2 cellular contexts compared by ENCODE assay signal in genomic region chr2:23689131-23689700, GRCh38.
TF ChIP-seq lines count a peak whose summit lies in the region.

No MANE protein-coding gene starts in this region.

TF ChIP-seq in IMR-90, 13 proteins besides CTCF, POLR2A, EP300 and RAD21:
- TF ChIP-seq MAFK (IDR thresholded peaks at IDR 0.05; ENCODE audit: low read depth, low read length), result no peak
- TF ChIP-seq RFX5 (IDR thresholded peaks at IDR 0.05; ENCODE audit: low read depth, low read length), result no peak
- no peak for TF ChIP-seq ELK1 (IDR thresholded peaks at IDR 0.05; ENCODE audit: borderline replicate concordance, low read depth, low read length)
- no peak for TF ChIP-seq MAZ (IDR thresholded peaks at IDR 0.05; ENCODE audit: borderline replicate concordance, low read depth, low read length)
- no peak for TF ChIP-seq CHD1 (IDR thresholded peaks at IDR 0.05; ENCODE audit: low read depth, low read length)
- no peak for TF ChIP-seq CEBPB (IDR thresholded peaks at IDR 0.05; ENCODE audit: low read depth, low read length)
- no peak for TF ChIP-seq USF2 (IDR thresholded peaks at IDR 0.05; ENCODE audit: low read depth, low read length)
- TF ChIP-seq RCOR1 (IDR thresholded peaks at IDR 0.05; ENCODE audit: insufficient replicate concordance, low read length), result no peak
- no peak for TF ChIP-seq SMC3 (IDR thresholded peaks at IDR 0.05; ENCODE audit: low read depth, low read length)
- no peak for TF ChIP-seq BHLHE40 (IDR thresholded peaks at IDR 0.05; ENCODE audit: low read depth, low read length)
- no peak for TF ChIP-seq FOS (IDR thresholded peaks at IDR 0.05; ENCODE audit: low read depth, low read length)
- no peak for TF ChIP-seq MXI1 (IDR thresholded peaks at IDR 0.05; ENCODE audit: borderline replicate concordance, low read depth, low read length)
- no peak for TF ChIP-seq NFE2L2 (IDR thresholded peaks at IDR 0.05; ENCODE audit: low read depth, low read length)

TF ChIP-seq in GM12878, 131 proteins besides CTCF, POLR2A, EP300 and RAD21:
- TF ChIP-seq MXI1 (IDR thresholded peaks at IDR 0.05; ENCODE audit: low read depth, low read length) (no peak), ATF3 (IDR thresholded peaks at IDR 0.05; ENCODE audit: borderline replicate concordance, extremely low read depth, low read depth, low read length) (no peak), ZNF274 (IDR thresholded peaks at IDR 0.05; ENCODE audit: insufficient read depth, insufficient read length) (no peak), CREM (IDR thresholded peaks at IDR 0.05; ENCODE audit: low read depth) (no peak), ESRRA (IDR thresholded peaks at IDR 0.05; ENCODE audit: low read length) (no peak), MEF2A (IDR thresholded peaks at IDR 0.05; ENCODE audit: insufficient read depth, low read depth, low read length) (no peak), JUND (IDR thresholded peaks at IDR 0.05; ENCODE audit: low read depth, low read length) (no peak), STAT1 (conservative IDR thresholded peaks at IDR 0.05) (no peak), GATAD2B (conservative IDR thresholded peaks at IDR 0.05; ENCODE audit: low read depth) (no peak)
